Comparison of ENCODE assay signal across 8 cellular contexts in genomic region chr2:85418132-85419008, GRCh38. TPM values are rescaled to one million over a fixed set of nuclear protein-coding genes. Genes with fewer than 3 reads are reported as not detected.
DNase-seq lines count a peak whose midpoint lies in the region; ATAC-seq and TF ChIP-seq lines count a peak whose summit lies in the region.

SH2D6 (plus strand) TSS chr2:85418714; CDS start chr2:85429466, 10,752 bp downstream.

- intact Hi-C loops in mammary epithelial cell (cut with micrococcal nuclease): loop anchor here (2.0 to 10.0 kb wide), 3 partner anchors 64 to 286 kb away; partner anchors contain the start of genes ELMOD3, RETSAT and TCF7L1

- peaks cover 6% of the 10 kb centered on the region for H3K79me2 ChIP-seq in mammary epithelial cell (ENCODE audit: insufficient read depth, low read length)
- H3K79me2 ChIP-seq in smooth muscle cell (ENCODE audit: low read depth): no peaks in the 10 kb centered on the region

- H2AFZ ChIP-seq in mammary epithelial cell (ENCODE audit: low read depth, low read length) (peak within 1 kb of the TSS; percentile 98), smooth muscle cell (ENCODE audit: low read depth) (peak within 1 kb of the TSS; percentile 80)

- CTCF ChIA-PET in mammary epithelial cell (lab: Charles Lee; ENCODE audit: low non-redundant PET): no interaction called here

- H3K36me3 ChIP-seq in mammary epithelial cell (ENCODE audit: insufficient read depth, low read length) (no peaks in the 10 kb centered on the region), smooth muscle cell (ENCODE audit: low read depth) (no peaks in the 10 kb centered on the region)

- H3K4me3 ChIP-seq in mammary epithelial cell (replicated peaks in 1 of 3; ENCODE audit: insufficient read depth in 1 of 3, low read depth in 2 of 3, low read length in 3 of 3) (peak within 1 kb of the TSS; percentile 61 to 75 (median 73)), smooth muscle cell (peak within 1 kb of the TSS; percentile 66)

- H3K9me3 ChIP-seq in mammary epithelial cell (replicated peaks; ENCODE audit: insufficient read depth, low read length): no peaks in the 10 kb centered on the region
- H3K9me3 ChIP-seq in smooth muscle cell (replicated peaks; ENCODE audit: low read depth): no peaks in the 10 kb centered on the region

- ATAC-seq in GM18511 (IDR thresholded peaks at IDR 0.05; ENCODE audit: unreplicated experiment): peak; percentile 87
- peak; percentile 79 for ATAC-seq in HG02973 (IDR thresholded peaks at IDR 0.05; ENCODE audit: unreplicated experiment)

- H3K27me3 ChIP-seq in mammary epithelial cell (ENCODE audit: insufficient read depth, low read length) (no peaks in the 10 kb centered on the region), smooth muscle cell (ENCODE audit: low read depth) (no peaks in the 10 kb centered on the region)

- in situ Hi-C loops in mammary epithelial cell (cut with MboI; ENCODE audit: low sequenced_read_pairs in 2 of 2): loop anchor here in 1 of 2 donors (5.0 kb wide), 1 partner anchor 134 kb away; no protein-coding TSS in a partner anchor

- dilution Hi-C loops in mammary epithelial cell (cut with HindIII; ENCODE audit: low sequenced_read_pairs): no loop called here

- H3K4me1 ChIP-seq in mammary epithelial cell (ENCODE audit: insufficient read depth, low read length) (peaks cover 45% of the 10 kb centered on the region), smooth muscle cell (ENCODE audit: low read depth) (peaks cover 14% of the 10 kb centered on the region)

- H3K27ac ChIP-seq in VCaP: peak within 1 kb of the TSS; percentile 99
- peak within 1 kb of the TSS; percentile 84 for H3K27ac ChIP-seq in mammary epithelial cell (ENCODE audit: insufficient read depth, low read depth, low read length)
- H3K27ac ChIP-seq in smooth muscle cell (ENCODE audit: low read depth): peak within 1 kb of the TSS; percentile 59

- DNase-seq in A172 (ENCODE audit: low spot score) (peak; percentile 73), NCI-H2107 (lab: John Stamatoyannopoulos, UW) (peak; percentile 60), mammary epithelial cell (peak; percentile 69), iPS-NIHi7 (ENCODE audit: extremely low spot score) (peak; percentile 90), smooth muscle cell (lab: John Stamatoyannopoulos, UW; ENCODE audit: unreplicated experiment) (peak; percentile 51)

- TF ChIP-seq CTCF in VCaP (conservative IDR thresholded peaks at IDR 0.05): no peak
- no peak for TF ChIP-seq CTCF in mammary epithelial cell (conservative IDR thresholded peaks at IDR 0.05 in 1 of 2, IDR thresholded peaks at IDR 0.05 in 1 of 2; ENCODE audit: extremely low read depth in 1 of 2, insufficient read depth in 1 of 2, low read depth in 1 of 2, low read length in 2 of 2)
- TF ChIP-seq CTCF in smooth muscle cell (IDR thresholded peaks at IDR 0.05; ENCODE audit: borderline replicate concordance, insufficient read depth, poor library complexity, severe bottlenecking): no peak

- 32% methylated on average over 25 of the region's 57 CpGs for WGBS in mammary epithelial cell (ENCODE audit: low coverage, missing lambda C conversion rate)
- WGBS in smooth muscle cell (ENCODE audit: low lambda C conversion rate): 19% methylated on average over 54 of the region's 57 CpGs

- H3K9ac ChIP-seq in mammary epithelial cell (ENCODE audit: insufficient read depth, low read length): peak within 1 kb of the TSS; percentile 59
- peak within 1 kb of the TSS; percentile 62 for H3K9ac ChIP-seq in smooth muscle cell (ENCODE audit: low read depth)

- H4K20me1 ChIP-seq in mammary epithelial cell (ENCODE audit: insufficient read depth, low read length) (no peaks in the 10 kb centered on the region), smooth muscle cell (ENCODE audit: low read depth) (no peaks in the 10 kb centered on the region)

- H3K4me2 ChIP-seq in mammary epithelial cell (ENCODE audit: insufficient read depth, low read depth, low read length) (peak within 1 kb of the TSS; percentile 96), smooth muscle cell (peak within 1 kb of the TSS; percentile 89)

- no TSS peak for BruUV-seq in mammary epithelial cell (replicated peaks; lab: Mats Ljungman, UMichigan)

- peaks cover 3% of the 10 kb centered on the region for H3F3A ChIP-seq in smooth muscle cell (ENCODE audit: low read depth)

RNA-seq across cellular contexts. Expression of gene SH2D6, which starts in this region (rescaled TPM):
- 0.22 and 1.0 TPM in 2 replicates for total RNA-seq in A172 (2014; rRNA removed; shearing (Covaris generic))
- total RNA-seq in mammary epithelial cell: under 1 TPM in 1 of 2 donors, not detected in 1; 0.78 TPM
- polyA plus RNA-seq in mammary epithelial cell: 0.06 TPM
- not detected for polyA minus RNA-seq in mammary epithelial cell
- not detected in 2 replicates for total RNA-seq in smooth muscle cell
- polyA plus RNA-seq in smooth muscle cell: not detected in 2 replicates

Comparison
In these comparisons a context has a peak if more than half of its experiments do, and no peak if none do; other contexts are left out.
1. Peak in every context shown above with its lines: DNase-seq, ATAC-seq, H3K4me3 ChIP-seq and H3K27ac ChIP-seq.
2. Peak in DNase-seq, H3K4me3 ChIP-seq, H3K27ac ChIP-seq, H3K9ac ChIP-seq and H3K4me2 ChIP-seq in mammary epithelial cell; RNA of the gene not detected or under 1 TPM.
3. Peak in DNase-seq, H3K4me3 ChIP-seq, H3K27ac ChIP-seq, H3K9ac ChIP-seq and H3K4me2 ChIP-seq in smooth muscle cell; RNA of the gene not detected or under 1 TPM.